In the genomic region with DNA sequence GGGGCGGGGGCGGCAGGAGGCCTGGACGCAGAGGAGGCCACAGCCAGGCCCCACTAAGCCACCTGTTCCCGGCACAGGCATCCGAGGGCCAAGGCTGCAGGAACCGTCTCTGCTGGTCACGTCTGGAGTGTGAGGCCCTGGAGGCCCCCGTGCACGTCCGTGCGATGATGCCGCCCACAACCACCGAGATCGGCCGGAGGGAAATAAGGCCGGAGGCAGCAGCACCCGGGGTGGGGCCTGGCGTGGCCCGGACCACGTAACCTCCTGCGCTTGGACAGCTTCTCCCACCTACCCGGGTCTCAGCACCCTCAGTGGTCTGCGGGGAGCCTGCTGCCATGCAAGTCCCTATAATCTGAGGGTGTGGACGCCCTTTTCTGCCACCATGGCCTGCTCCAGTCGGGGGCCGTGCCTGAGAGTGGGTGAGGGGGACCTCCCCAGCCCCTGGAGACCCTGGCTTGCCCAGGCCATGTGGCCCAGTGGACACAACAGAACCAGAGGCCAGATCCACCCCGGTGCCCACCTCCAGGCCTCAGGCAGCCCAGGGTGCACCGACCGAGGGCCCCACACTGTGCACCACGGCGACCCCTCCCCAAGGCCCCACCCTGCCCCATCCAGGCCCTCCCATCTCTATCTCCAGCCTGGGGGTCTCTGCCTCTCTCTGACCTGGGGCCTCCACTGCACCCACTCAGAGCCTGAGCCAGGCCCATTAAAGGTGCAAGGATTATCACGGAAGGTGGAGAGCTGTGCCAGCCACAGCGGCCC, we compare ENCODE assay signal across 1 cellular context.
TF ChIP-seq lines count a peak whose summit lies in the region.

No MANE protein-coding gene starts in this region.

TF ChIP-seq in H1, 55 proteins besides CTCF, POLR2A, EP300 and RAD21:
- TF ChIP-seq SP2 (IDR thresholded peaks at IDR 0.05; ENCODE audit: low read length) (no peak), CTBP2 (IDR thresholded peaks at IDR 0.05; ENCODE audit: borderline replicate concordance, insufficient read depth, insufficient read length, low read length) (no peak)
